19 cellular contexts compared by ENCODE assay signal in the genomic region with DNA sequence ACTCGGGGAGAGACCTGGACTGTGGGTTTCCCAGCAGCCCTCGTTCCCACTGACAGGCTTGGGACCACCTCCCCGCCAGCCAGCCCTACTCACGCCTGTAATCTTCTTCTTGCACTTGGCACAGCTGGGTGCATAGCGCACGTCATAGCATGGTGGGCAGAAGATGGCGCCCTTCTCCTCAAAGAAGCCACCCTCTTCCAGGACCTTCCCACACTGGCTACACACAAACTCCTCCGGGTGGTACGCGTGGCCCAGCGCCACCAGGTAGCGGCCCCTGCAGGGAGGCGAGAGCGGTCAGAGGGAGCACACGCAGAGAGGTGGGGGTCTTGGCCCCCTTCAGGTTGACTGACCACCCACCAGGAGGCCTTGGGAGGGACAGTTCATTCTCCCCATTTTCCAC. TPM values are rescaled to one million over a fixed set of nuclear protein-coding genes. Genes with fewer than 3 reads are reported as not detected.
DNase-seq lines count a peak whose midpoint lies in the region; ATAC-seq, FAIRE-seq and TF ChIP-seq lines count a peak whose summit lies in the region.
"Had no signal": no experiment of that assay in that cellular context is flagged by ENCODE, and none has a peak within 500 bp of the region (broad histone marks: within the 10 kb centered on the region; RNA-seq: fewer than 3 reads in every experiment).

No MANE protein-coding gene starts in this region.

- H3K4me1 ChIP-seq in PC-9 (replicated peaks; ENCODE audit: insufficient read depth) (peaks cover 1% of the 10 kb centered on the region; the same call in 1 of the 2 replicates), gastroesophageal sphincter (peaks cover 0 to 98% (median 56%) of the 10 kb centered on the region in 3 donors)

- no peaks in the 10 kb centered on the region for H3K9me3 ChIP-seq in PC-9 (ENCODE audit: insufficient read depth, low read depth)
- no peaks in the 10 kb centered on the region for H3K9me3 ChIP-seq in gastroesophageal sphincter

- no peaks in the 10 kb centered on the region for H4K20me1 ChIP-seq in PC-9 (ENCODE audit: insufficient read depth)

- H3K27ac ChIP-seq in PC-9: no peak overlapping the region
- H3K27ac ChIP-seq in gastroesophageal sphincter: peak overlapping the region in 3 of 4 donors; percentile 44 to 99 (median 99)
- H3K27ac ChIP-seq: neural progenitor cell, SJSA1 had no signal

- DNase-seq in AG10803 (ENCODE audit: low read depth): no peak
- DNase-seq in PC-9: no peak
- no peak for DNase-seq in NCI-H345 (lab: John Stamatoyannopoulos, UW)
- DNase-seq in H54 (ENCODE audit: insufficient read length, low spot score): no peak
- DNase-seq in NCI-H146 treated with DMSO at 0.1 percent for 48 hours (lab: John Stamatoyannopoulos, UW; ENCODE audit: unreplicated experiment): no peak
- DNase-seq: activated gamma-delta T cell treated with Interleukin-2 at 50 U/mL for 16 hours; amygdala; CD8-positive, alpha-beta T cell; NCI-H187 treated with DMSO at 0.1 percent for 48 hours; NCI-H510A treated with DMSO at 0.1 percent for 48 hours; OCI-M1; right cardiac atrium; T1000 had no signal

- FAIRE-seq in H54 (lab: Jason Lieb, UNC): no peak
- FAIRE-seq: urothelium cell line had no signal

- POLR2A ChIA-PET in PC-9 (lab: Charles Lee; ENCODE audit: unreplicated experiment): no interaction called here

- TF ChIP-seq CTCF in AG10803 (conservative IDR thresholded peaks at IDR 0.05; ENCODE audit: low read length) (0 out of 2 replicates have a peak, but pooled peaks have one; percentile 3), GM12873 (IDR thresholded peaks at IDR 0.05; ENCODE audit: insufficient read depth, low read depth, low read length, missing control alignments) (peak; percentile 31), PC-9 (conservative IDR thresholded peaks at IDR 0.05) (0 out of 2 replicates have a peak, but pooled peaks have one; percentile 17), gastroesophageal sphincter (IDR thresholded peaks at IDR 0.05) (no peak)

- no peak overlapping the region for H2AFZ ChIP-seq in PC-9
- H2AFZ ChIP-seq: neural progenitor cell had no signal

- H3K36me3 ChIP-seq in PC-9 (ENCODE audit: low read depth) (peaks cover 4% of the 10 kb centered on the region; the same call in 1 of the 2 replicates), gastroesophageal sphincter (peaks cover 0 to 93% of the 10 kb centered on the region in 2 donors)

- H3F3A ChIP-seq in PC-9 (ENCODE audit: insufficient read depth, low read depth): peaks cover 12% of the 10 kb centered on the region; the same call in 1 of the 2 replicates

- BruUV-seq in PC-9 (replicated peaks; lab: Mats Ljungman, UMichigan): no TSS peak

- H3K4me2 ChIP-seq in PC-9: no peak overlapping the region
- H3K4me2 ChIP-seq: neural progenitor cell had no signal

- CTCF ChIA-PET in PC-9 (lab: Charles Lee): no interaction called here

- no peak for ATAC-seq in gastroesophageal sphincter
- no peak for ATAC-seq in HG03520 (IDR thresholded peaks at IDR 0.05; ENCODE audit: unreplicated experiment)
- ATAC-seq: CD8-positive, alpha-beta T cell; right cardiac atrium had no signal

- H3K79me2 ChIP-seq in PC-9 (ENCODE audit: low read depth): peaks cover 9% of the 10 kb centered on the region

- intact Hi-C loops in PC-9 (cut with micrococcal nuclease; ENCODE audit: unreplicated experiment): no loop called here

- H3K27me3 ChIP-seq in PC-9 (ENCODE audit: insufficient read depth, low read depth) (no peaks in the 10 kb centered on the region), gastroesophageal sphincter (no peaks in the 10 kb centered on the region)
- H3K27me3 ChIP-seq: neural progenitor cell, SJSA1 had no signal

- TF ChIP-seq EP300 in gastroesophageal sphincter (IDR thresholded peaks at IDR 0.05): no peak

- H3K9me2 ChIP-seq in PC-9 (ENCODE audit: insufficient read depth): no peaks in the 10 kb centered on the region

- no peak overlapping the region for H3K4me3 ChIP-seq in AG10803 (ENCODE audit: low read length)
- H3K4me3 ChIP-seq in PC-9: no peak overlapping the region
- no peak overlapping the region for H3K4me3 ChIP-seq in gastroesophageal sphincter
- H3K4me3 ChIP-seq: neural progenitor cell, SJSA1 had no signal

- no peak for TF ChIP-seq POLR2A in gastroesophageal sphincter (IDR thresholded peaks at IDR 0.05)
- no peak for TF ChIP-seq POLR2A in H54 (IDR thresholded peaks at IDR 0.05; ENCODE audit: low read depth, low read length)

- WGBS in gastroesophageal sphincter (ENCODE audit: low coverage in 1 of 2), 2 donors: 20 to 57% methylated on average over 1 to 7 of the region's 15 CpGs

RNA-seq across cellular contexts. Expression of gene PDLIM7, which starts 9.4 kb away (rescaled TPM):
- total RNA-seq in PC-9 (2021): 167 and 202 TPM in 2 replicates
- total RNA-seq in gastroesophageal sphincter: 100 to 1,000 TPM; 336 to 863 (median 437) TPM

RNA-seq across cellular contexts. Expression of gene DBN1, which starts 14.5 kb away (rescaled TPM):
- total RNA-seq in PC-9 (2021) (144 and 181 TPM in 2 replicates), gastroesophageal sphincter (100 to 1,000 TPM in 3 of 4 donors, 10 to 100 TPM in 1; 87.1 to 154 (median 124) TPM)

RNA-seq across cellular contexts. Expression of gene DOK3, which starts 21.7 kb away (rescaled TPM):
- 12.2 and 12.3 TPM in 2 replicates for total RNA-seq in PC-9 (2021)
- total RNA-seq in gastroesophageal sphincter: 10 to 100 TPM in 1 of 4 donors, 1 to 10 TPM in 3; 6.1 to 16.6 (median 6.6) TPM

RNA-seq across cellular contexts. Expression of gene DDX41, which starts 28.8 kb away (rescaled TPM):
- total RNA-seq in PC-9 (2021) (90.8 and 93.1 TPM in 2 replicates), gastroesophageal sphincter (10 to 100 TPM; 64.5 to 80.8 (median 68.5) TPM)

RNA-seq across cellular contexts. Expression of gene PRR7, which starts 41.4 kb away (rescaled TPM):
- total RNA-seq in PC-9 (2021) (22.2 and 31.7 TPM in 2 replicates), gastroesophageal sphincter (1 to 10 TPM in 3 of 4 donors, not detected in 1; 1.6 to 2.7 (median 2.2) TPM)

Comparison
In these comparisons a context has a peak if more than half of its experiments do, and no peak if none do; other contexts are left out.
1. CTCF ChIP-seq: peak in AG10803 (single experiment), GM12873 (single experiment) and PC-9 (single experiment); none in gastroesophageal sphincter (0 of 4).